10 cellular contexts compared by ENCODE assay signal in genomic region chr2:173239644-173240043, GRCh38.
A peak's percentile ranks its signal among the peaks of the same experiment; 100 is the strongest.
DNase-seq lines count a peak whose midpoint lies in the region; ATAC-seq and TF ChIP-seq lines count a peak whose summit lies in the region.
"Had no signal": no experiment of that assay in that cellular context is flagged by ENCODE, and none has a peak within 500 bp of the region (broad histone marks: within the 10 kb centered on the region; RNA-seq: fewer than 3 reads in every experiment).

No MANE protein-coding gene starts in this region.

- peaks cover 6% of the 10 kb centered on the region for H3K4me1 Mint-ChIP-seq in activated CD8-positive, alpha-beta T cell treated with anti-CD3 and anti-CD28 coated beads, Interleukin-2, amount 10 ng/mL, durations not matched to agents 7 days and 5 days (ENCODE audit: low read depth)
- H3K4me1 Mint-ChIP-seq in chondrocyte (ENCODE audit: low read depth) = no peaks in the 10 kb centered on the region
- H3K4me1 Mint-ChIP-seq: naive thymus-derived CD8-positive, alpha-beta T cell had no signal

- POLR2A ChIA-PET in activated CD8-positive, alpha-beta T cell treated with anti-CD3 and anti-CD28 coated beads, Interleukin-2, amount 10 ng/mL, durations not matched to agents 7 days and 5 days (lab: Charles Lee) = interaction anchor here (1.0 to 1.1 kb wide), 2 partner anchors 10 to 21 kb away, joined by 3 to 4 read pairs; no protein-coding TSS in a partner anchor

- no peaks in the 10 kb centered on the region for H3K27me3 ChIP-seq in vagina

- CTCF ChIA-PET in activated CD8-positive, alpha-beta T cell treated with anti-CD3 and anti-CD28 coated beads, Interleukin-2, amount 10 ng/mL, durations not matched to agents 7 days and 5 days (lab: Charles Lee) = interaction anchor here (1.2 kb wide), 1 partner anchor 8 kb away, joined by 3 read pairs; no protein-coding TSS in a partner anchor

- peaks cover 6% of the 10 kb centered on the region for H3K36me3 Mint-ChIP-seq in activated CD8-positive, alpha-beta T cell treated with anti-CD3 and anti-CD28 coated beads, Interleukin-2, amount 10 ng/mL, durations not matched to agents 7 days and 5 days (ENCODE audit: low read depth)
- peaks cover 25% of the 10 kb centered on the region for H3K36me3 Mint-ChIP-seq in chondrocyte (ENCODE audit: low read depth)
- H3K36me3 Mint-ChIP-seq: naive thymus-derived CD8-positive, alpha-beta T cell had no signal

- peak; percentile 98 for ATAC-seq in GM18517 (IDR thresholded peaks at IDR 0.05; ENCODE audit: unreplicated experiment)
- peak; percentile 98 for ATAC-seq in GM19455 (IDR thresholded peaks at IDR 0.05; ENCODE audit: unreplicated experiment)
- peak; percentile 99 for ATAC-seq in HG02981 (IDR thresholded peaks at IDR 0.05; ENCODE audit: unreplicated experiment)
- ATAC-seq in activated CD8-positive, alpha-beta T cell treated with anti-CD3 and anti-CD28 coated beads, Interleukin-2, amount 10 ng/mL, durations not matched to agents 7 days and 5 days = peak; percentile 39
- ATAC-seq: naive thymus-derived CD8-positive, alpha-beta T cell had no signal

- no peak overlapping the region for H3K4me3 ChIP-seq in vagina

- intact Hi-C loops in vagina (cut with DNase I) = loop anchor here (10.0 kb wide), 1 partner anchor 965 kb away; no protein-coding TSS in a partner anchor

- no peaks in the 10 kb centered on the region for H3K9me3 ChIP-seq in vagina

- no peaks in the 10 kb centered on the region for H3K9me3 Mint-ChIP-seq in activated CD8-positive, alpha-beta T cell treated with anti-CD3 and anti-CD28 coated beads, Interleukin-2, amount 10 ng/mL, durations not matched to agents 7 days and 5 days (ENCODE audit: insufficient read depth)
- no peaks in the 10 kb centered on the region for H3K9me3 Mint-ChIP-seq in chondrocyte (ENCODE audit: low read depth)
- H3K9me3 Mint-ChIP-seq: naive thymus-derived CD8-positive, alpha-beta T cell had no signal

- TF ChIP-seq CTCF in vagina (IDR thresholded peaks at IDR 0.05) (no peak), chondrocyte (IDR thresholded peaks at IDR 0.05) (no peak)

- peaks cover 0 to 18% of the 10 kb centered on the region in 2 donors for H3K36me3 ChIP-seq in vagina

- no peak overlapping the region for H3K4me3 Mint-ChIP-seq in activated CD8-positive, alpha-beta T cell treated with anti-CD3 and anti-CD28 coated beads, Interleukin-2, amount 10 ng/mL, durations not matched to agents 7 days and 5 days
- H3K4me3 Mint-ChIP-seq in chondrocyte (ENCODE audit: unreplicated experiment) = no peak overlapping the region
- H3K4me3 Mint-ChIP-seq: naive thymus-derived CD8-positive, alpha-beta T cell had no signal

- no peaks in the 10 kb centered on the region for H3K27me3 Mint-ChIP-seq in activated CD8-positive, alpha-beta T cell treated with anti-CD3 and anti-CD28 coated beads, Interleukin-2, amount 10 ng/mL, durations not matched to agents 7 days and 5 days (ENCODE audit: low read depth)
- H3K27me3 Mint-ChIP-seq in chondrocyte (ENCODE audit: low read depth) = no peaks in the 10 kb centered on the region

- no peaks in the 10 kb centered on the region for H3K4me1 ChIP-seq in vagina

- H3K27ac Mint-ChIP-seq in activated CD8-positive, alpha-beta T cell treated with anti-CD3 and anti-CD28 coated beads, Interleukin-2, amount 10 ng/mL, durations not matched to agents 7 days and 5 days = no peak overlapping the region
- no peak overlapping the region for H3K27ac Mint-ChIP-seq in chondrocyte (ENCODE audit: unreplicated experiment)
- H3K27ac Mint-ChIP-seq: naive thymus-derived CD8-positive, alpha-beta T cell had no signal

- no peak for TF ChIP-seq POLR2A in vagina (IDR thresholded peaks at IDR 0.05)

- H3K27ac ChIP-seq in vagina = no peak overlapping the region

- no peak for DNase-seq in activated CD8-positive, alpha-beta T cell treated with anti-CD3 and anti-CD28 coated beads, Interleukin-2, amount 10 ng/mL, durations not matched to agents 7 days and 5 days
- no peak for DNase-seq in SIG-M5 (lab: John Stamatoyannopoulos, UW)
- no peak for DNase-seq in vagina (ENCODE audit: extremely low spot score in 2 of 2)
- DNase-seq in NCI-H510A (lab: John Stamatoyannopoulos, UW) = no peak
- no peak for DNase-seq in chondrocyte (ENCODE audit: low spot score)
- DNase-seq: effector CD4-positive, alpha-beta T cell; naive thymus-derived CD8-positive, alpha-beta T cell had no signal

Comparison
In these comparisons a context has a peak if more than half of its experiments do, and no peak if none do; other contexts are left out.
1. ATAC-seq: peak in every context shown above with its lines; median percentile 99 in HG02981; 98 in GM18517; 98 in GM19455; 39 in activated CD8-positive, alpha-beta T cell treated with anti-CD3 and anti-CD28 coated beads, Interleukin-2, amount 10 ng/mL, durations not matched to agents 7 days and 5 days.